ENCODE assay signal across 1 cellular context in the genomic region with DNA sequence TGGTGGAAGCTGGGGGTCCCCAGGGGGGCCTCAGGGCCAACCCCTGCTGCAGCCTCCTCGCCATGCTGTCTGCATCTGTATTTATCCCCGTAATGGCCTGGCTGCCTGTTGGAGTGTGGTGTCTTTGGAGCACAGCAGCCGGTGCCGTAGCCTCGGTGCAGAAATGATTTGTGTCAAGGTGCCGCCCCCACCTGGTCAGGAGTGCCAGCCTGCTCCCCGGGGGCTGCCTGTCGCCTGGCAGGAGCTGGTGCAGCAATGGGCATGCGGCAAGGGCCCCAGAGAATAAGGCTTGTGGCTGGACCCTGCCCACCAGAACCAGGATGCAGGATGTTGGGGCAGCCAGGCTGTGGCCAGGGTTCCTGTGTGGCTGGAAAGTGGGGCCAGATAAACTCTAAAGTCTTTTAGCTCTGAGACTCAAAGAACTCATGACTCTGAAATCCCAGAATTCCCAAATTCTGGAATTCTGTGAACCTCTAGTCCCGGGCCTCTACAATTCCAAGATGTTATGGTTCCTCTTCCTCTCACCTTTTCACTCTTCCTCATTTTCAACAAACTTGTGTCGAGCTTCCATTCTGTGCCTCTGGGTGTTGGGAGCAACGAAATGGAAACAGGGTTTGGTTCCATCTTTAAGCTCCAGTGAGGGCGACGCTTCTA.
TF ChIP-seq lines count a peak whose summit lies in the region.

No MANE protein-coding gene starts in this region.

TF ChIP-seq in H1, 55 proteins besides CTCF, POLR2A, EP300 and RAD21:
- TF ChIP-seq CBX5 (IDR thresholded peaks at IDR 0.05; ENCODE audit: low read depth, low read length) (no peak), PHF8 (conservative IDR thresholded peaks at IDR 0.05; ENCODE audit: low read depth, low read length) (no peak), CTBP2 (IDR thresholded peaks at IDR 0.05; ENCODE audit: borderline replicate concordance, insufficient read depth, insufficient read length, low read length) (no peak), KDM5A (IDR thresholded peaks at IDR 0.05; ENCODE audit: low read length) (no peak), JUND (IDR thresholded peaks at IDR 0.05; ENCODE audit: low read length) (no peak), KDM1A (IDR thresholded peaks at IDR 0.05; ENCODE audit: borderline replicate concordance, low read length) (no peak), BRCA1 (IDR thresholded peaks at IDR 0.05; ENCODE audit: low read depth, low read length) (no peak), NANOG (IDR thresholded peaks at IDR 0.05; ENCODE audit: insufficient read depth, low read depth, low read length, poor library complexity, severe bottlenecking) (no peak), JUN (IDR thresholded peaks at IDR 0.05; ENCODE audit: low read depth, low read length) (no peak), POU5F1 (IDR thresholded peaks at IDR 0.05; ENCODE audit: low read depth, low read length) (no peak), GTF2F1 (IDR thresholded peaks at IDR 0.05; ENCODE audit: borderline replicate concordance, low read depth, low read length) (no peak), SP4 (IDR thresholded peaks at IDR 0.05; ENCODE audit: low read length) (no peak), NRF1 (IDR thresholded peaks at IDR 0.05; ENCODE audit: low read depth, low read length) (no peak), RBBP5 (IDR thresholded peaks at IDR 0.05; ENCODE audit: borderline replicate concordance, low read depth, low read length) (no peak), SP2 (IDR thresholded peaks at IDR 0.05; ENCODE audit: low read length) (no peak), ZNF274 (IDR thresholded peaks at IDR 0.05; ENCODE audit: borderline replicate concordance, extremely low read depth, low read length) (no peak), CHD2 (IDR thresholded peaks at IDR 0.05; ENCODE audit: low read length) (no peak), RXRA (IDR thresholded peaks at IDR 0.05; ENCODE audit: insufficient read depth, low read depth, low read length) (no peak), HDAC6 (IDR thresholded peaks at IDR 0.05; ENCODE audit: low read depth, low read length) (no peak)
